ENCODE assay signal across 1 cellular context in the genomic region with DNA sequence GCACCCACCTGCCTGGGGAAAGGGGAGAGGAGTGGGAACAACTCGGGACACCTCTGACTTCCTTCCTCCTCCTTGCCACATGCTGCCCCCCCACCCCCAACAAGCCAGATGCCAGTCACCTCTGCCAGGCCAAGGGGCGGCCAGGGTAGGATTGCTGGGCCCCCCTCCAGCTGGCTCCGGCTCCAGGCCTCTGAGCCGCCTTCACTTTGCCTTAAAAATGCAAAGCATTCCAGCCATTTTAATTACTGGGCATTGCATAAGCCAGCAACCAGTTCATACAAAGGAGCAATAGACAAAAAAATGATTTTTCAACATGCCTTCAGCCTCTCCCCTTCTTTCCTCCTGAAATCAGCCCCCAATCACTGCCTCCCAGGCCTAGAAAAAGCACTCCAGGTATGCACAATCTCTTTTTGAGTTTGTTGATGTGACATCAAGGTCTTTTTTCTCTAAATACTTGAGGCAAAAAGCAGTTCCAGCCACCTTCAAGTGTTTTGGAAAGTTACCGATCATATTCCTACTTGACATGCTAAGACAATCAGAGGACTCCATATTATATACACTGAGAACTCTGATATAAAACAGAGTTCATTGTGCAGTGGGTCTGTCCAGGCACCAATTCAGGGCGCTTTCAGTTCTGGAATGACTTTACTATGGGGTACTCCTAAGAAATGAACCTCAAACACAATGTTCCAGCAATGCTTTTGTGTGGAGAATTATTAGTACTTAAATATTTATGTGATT.
A peak's percentile ranks its signal among the peaks of the same experiment; 100 is the strongest.
TF ChIP-seq lines count a peak whose summit lies in the region.

No MANE protein-coding gene starts in this region.

TF ChIP-seq in HepG2, 621 proteins besides CTCF, POLR2A, EP300 and RAD21 (continued from another document):
- TF ChIP-seq, protein P1, sequence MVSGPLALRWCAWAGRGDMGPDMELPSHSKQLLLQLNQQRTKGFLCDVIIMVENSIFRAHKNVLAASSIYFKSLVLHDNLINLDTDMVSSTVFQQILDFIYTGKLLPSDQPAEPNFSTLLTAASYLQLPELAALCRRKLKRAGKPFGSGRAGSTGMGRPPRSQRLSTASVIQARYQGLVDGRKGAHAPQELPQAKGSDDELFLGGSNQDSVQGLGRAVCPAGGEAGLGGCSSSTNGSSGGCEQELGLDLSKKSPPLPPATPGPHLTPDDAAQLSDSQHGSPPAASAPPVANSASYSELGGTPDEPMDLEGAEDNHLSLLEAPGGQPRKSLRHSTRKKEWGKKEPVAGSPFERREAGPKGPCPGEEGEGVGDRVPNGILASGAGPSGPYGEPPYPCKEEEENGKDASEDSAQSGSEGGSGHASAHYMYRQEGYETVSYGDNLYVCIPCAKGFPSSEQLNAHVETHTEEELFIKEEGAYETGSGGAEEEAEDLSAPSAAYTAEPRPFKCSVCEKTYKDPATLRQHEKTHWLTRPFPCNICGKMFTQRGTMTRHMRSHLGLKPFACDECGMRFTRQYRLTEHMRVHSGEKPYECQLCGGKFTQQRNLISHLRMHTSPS (CRISPR knock-in tag; IDR thresholded peaks at IDR 0.05; ENCODE audit: low read depth): 0 out of 2 replicates have a peak, but pooled peaks have one; percentile 34
- TF ChIP-seq, protein P2, sequence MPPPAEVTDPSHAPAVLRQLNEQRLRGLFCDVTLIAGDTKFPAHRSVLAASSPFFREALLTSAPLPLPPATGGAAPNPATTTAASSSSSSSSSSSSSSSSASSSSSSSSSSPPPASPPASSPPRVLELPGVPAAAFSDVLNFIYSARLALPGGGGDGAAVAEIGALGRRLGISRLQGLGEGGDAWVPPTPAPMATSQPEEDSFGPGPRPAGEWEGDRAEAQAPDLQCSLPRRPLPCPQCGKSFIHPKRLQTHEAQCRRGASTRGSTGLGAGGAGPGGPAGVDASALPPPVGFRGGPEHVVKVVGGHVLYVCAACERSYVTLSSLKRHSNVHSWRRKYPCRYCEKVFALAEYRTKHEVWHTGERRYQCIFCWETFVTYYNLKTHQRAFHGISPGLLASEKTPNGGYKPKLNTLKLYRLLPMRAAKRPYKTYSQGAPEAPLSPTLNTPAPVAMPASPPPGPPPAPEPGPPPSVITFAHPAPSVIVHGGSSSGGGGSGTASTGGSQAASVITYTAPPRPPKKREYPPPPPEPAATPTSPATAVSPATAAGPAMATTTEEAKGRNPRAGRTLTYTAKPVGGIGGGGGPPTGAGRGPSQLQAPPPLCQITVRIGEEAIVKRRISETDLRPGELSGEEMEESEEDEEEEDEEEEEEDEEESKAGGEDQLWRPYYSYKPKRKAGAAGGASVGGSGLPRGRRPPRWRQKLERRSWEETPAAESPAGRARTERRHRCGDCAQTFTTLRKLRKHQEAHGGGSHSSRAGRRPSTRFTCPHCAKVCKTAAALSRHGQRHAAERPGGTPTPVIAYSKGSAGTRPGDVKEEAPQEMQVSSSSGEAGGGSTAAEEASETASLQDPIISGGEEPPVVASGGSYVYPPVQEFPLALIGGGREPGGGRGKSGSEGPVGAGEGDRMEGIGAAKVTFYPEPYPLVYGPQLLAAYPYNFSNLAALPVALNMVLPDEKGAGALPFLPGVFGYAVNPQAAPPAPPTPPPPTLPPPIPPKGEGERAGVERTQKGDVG (CRISPR knock-in tag; IDR thresholded peaks at IDR 0.05; ENCODE audit: borderline replicate concordance): 0 out of 2 replicates have a peak, but pooled peaks have one; percentile 62
- TF ChIP-seq MED1 (CRISPR knock-in tag; IDR thresholded peaks at IDR 0.05) (0 out of 2 replicates have a peak, but pooled peaks have one; percentile 36), NCOA2 (CRISPR knock-in tag; IDR thresholded peaks at IDR 0.05) (peak; percentile 66; the same call in 1 of the 2 replicates)
